In genomic region chr14:24246765-24247212, GRCh38 we compare ENCODE assay signal across 11 cellular contexts. TPM values are rescaled to one million over a fixed set of nuclear protein-coding genes. Genes with fewer than 3 reads are reported as not detected.
A peak's percentile ranks its signal among the peaks of the same experiment; 100 is the strongest.
DNase-seq lines count a peak whose midpoint lies in the region; ATAC-seq and FAIRE-seq lines count a peak whose summit lies in the region.
"Had no signal": no experiment of that assay in that cellular context is flagged by ENCODE, and none has a peak within 500 bp of the region (broad histone marks: within the 10 kb centered on the region; RNA-seq: fewer than 3 reads in every experiment).

No MANE protein-coding gene starts in this region.

- H3K9me3 ChIP-seq in adipocyte (ENCODE audit: control insufficient read depth, low read length) (no peaks in the 10 kb centered on the region), small intestine (ENCODE audit: control insufficient read depth, low read depth) (no peaks in the 10 kb centered on the region)
- H3K9me3 ChIP-seq: sigmoid colon had no signal

- H3K4me3 ChIP-seq in adipocyte (ENCODE audit: low read length) (peak overlapping the region; percentile 5), small intestine (ENCODE audit: low read depth in 1 of 2, low read length in 2 of 2) (no peak overlapping the region)
- H3K4me3 ChIP-seq: sigmoid colon had no signal

- H3K4me1 ChIP-seq in adipocyte (ENCODE audit: control insufficient read depth, insufficient read depth, low read length): peaks cover 18% of the 10 kb centered on the region
- no peaks in the 10 kb centered on the region for H3K4me1 ChIP-seq in small intestine (ENCODE audit: control insufficient read depth in 2 of 2, insufficient read depth in 1 of 2, low read depth in 1 of 2, low read length in 1 of 2)

- no peak for FAIRE-seq in small intestine (lab: Jason Lieb, UNC)
- FAIRE-seq: A204.1 had no signal

- no peak for ATAC-seq in GM21360 (IDR thresholded peaks at IDR 0.05; ENCODE audit: unreplicated experiment)

- peak overlapping the region; percentile 55 for H3K9ac ChIP-seq in adipocyte (ENCODE audit: low read length)

- 52 to 67% (median 64%) methylated on average over 3 of the region's 3 CpGs for WGBS in small intestine, 3 donors

- peak overlapping the region; percentile 6 to 87 for H3K27ac ChIP-seq in small intestine (ENCODE audit: low read depth in 1 of 2, low read length in 1 of 2)
- H3K27ac ChIP-seq: sigmoid colon had no signal

- H3K27me3 ChIP-seq in adipocyte (replicated peaks; ENCODE audit: control insufficient read depth, insufficient read depth, low read length) (no peaks in the 10 kb centered on the region), small intestine (ENCODE audit: control insufficient read depth in 2 of 2, insufficient read depth in 2 of 2, low read length in 2 of 2) (no peaks in the 10 kb centered on the region)
- H3K27me3 ChIP-seq: sigmoid colon had no signal

- no peaks in the 10 kb centered on the region for H3K36me3 ChIP-seq in adipocyte (ENCODE audit: control insufficient read depth, insufficient read depth, low read length, severe bottlenecking)
- no peaks in the 10 kb centered on the region for H3K36me3 ChIP-seq in small intestine (ENCODE audit: control insufficient read depth in 2 of 2, insufficient read depth in 2 of 2, low read length in 2 of 2)
- H3K36me3 ChIP-seq: sigmoid colon had no signal

- DNase-seq in NOMO-1 (lab: John Stamatoyannopoulos, UW; ENCODE audit: unreplicated experiment in 2 of 2) (peak; percentile 32 to 53), NOMO-1 treated with dmso at 0.1 percent for 144 hours (lab: John Stamatoyannopoulos, UW; ENCODE audit: unreplicated experiment) (no peak), M059J (ENCODE audit: low read depth) (peak; percentile 53), adipocyte (ENCODE audit: low read depth) (peak; percentile 21), small intestine (peak; percentile 64), cortex of kidney (lab: John Stamatoyannopoulos, UW) (no peak), SHP77 treated with DMSO at 0.1 percent for 48 hours (lab: John Stamatoyannopoulos, UW) (no peak)
- DNase-seq: endodermal cell, sigmoid colon had no signal

RNA-seq across cellular contexts. Expression of gene TINF2, which starts 4.4 kb away (rescaled TPM):
- total RNA-seq in M059J (2014; rRNA removed; shearing (Covaris generic)): 45.9 and 58.1 TPM in 2 replicates
- 10 to 100 TPM; 33.5 to 42.4 (median 38.0) TPM for polyA plus RNA-seq in small intestine

RNA-seq across cellular contexts. Expression of gene GMPR2, which starts 14.1 kb away (rescaled TPM):
- total RNA-seq in M059J (2014; rRNA removed; shearing (Covaris generic)): 85.6 and 114 TPM in 2 replicates
- 10 to 100 TPM; 57.4 to 81.0 (median 71.1) TPM for polyA plus RNA-seq in small intestine

RNA-seq across cellular contexts. Expression of gene NEDD8, which starts 14.6 kb away (rescaled TPM):
- total RNA-seq in M059J (2014; rRNA removed; shearing (Covaris generic)): 335 and 388 TPM in 2 replicates
- 100 to 1,000 TPM; 182 to 225 (median 217) TPM for polyA plus RNA-seq in small intestine

RNA-seq across cellular contexts. Expression of gene TGM1, which starts 16.2 kb away (rescaled TPM):
- total RNA-seq in M059J (2014; rRNA removed; shearing (Covaris generic)): 0.05 and 0.12 TPM in 2 replicates
- polyA plus RNA-seq in small intestine: 1 to 10 TPM; 1.5 to 3.4 (median 1.6) TPM

RNA-seq across cellular contexts. Expression of gene RABGGTA, which starts 24.6 kb away (rescaled TPM):
- total RNA-seq in M059J (2014; rRNA removed; shearing (Covaris generic)): 15.4 and 17.7 TPM in 2 replicates
- polyA plus RNA-seq in small intestine: 10 to 100 TPM; 27.1 to 58.6 (median 44.9) TPM

Comparison
In these comparisons a context has a peak if more than half of its experiments do, and no peak if none do; other contexts are left out.
1. DNase-seq: peak in NOMO-1 (2 of 2), M059J (single experiment), adipocyte (single experiment) and small intestine (single experiment); none in NOMO-1 treated with dmso at 0.1 percent for 144 hours (single experiment), cortex of kidney (single experiment) and SHP77 treated with DMSO at 0.1 percent for 48 hours (single experiment).